Comparison of ENCODE assay signal across 23 cellular contexts in the genomic region with DNA sequence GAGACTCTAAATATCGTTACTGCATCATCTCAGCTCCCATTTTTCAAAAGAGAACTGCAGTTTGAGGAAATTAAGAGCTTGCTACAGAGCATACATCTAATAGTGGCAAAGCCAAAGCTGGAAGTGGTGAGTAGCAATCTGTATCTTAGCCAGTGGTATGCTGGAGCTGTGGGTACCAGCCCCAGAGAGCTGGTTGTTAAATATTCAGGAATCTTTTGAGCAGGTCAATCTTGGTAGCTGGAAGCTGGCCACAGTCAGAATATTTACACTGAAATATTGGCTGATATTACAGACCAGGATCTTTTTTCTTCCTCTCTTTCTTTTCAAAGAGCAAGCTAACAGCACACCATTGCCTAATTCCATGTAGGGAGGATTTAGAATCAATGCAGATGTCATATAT.
DNase-seq lines count a peak whose midpoint lies in the region; FAIRE-seq and TF ChIP-seq lines count a peak whose summit lies in the region.
"Had no signal": no experiment of that assay in that cellular context is flagged by ENCODE, and none has a peak within 500 bp of the region (broad histone marks: within the 10 kb centered on the region; RNA-seq: fewer than 3 reads in every experiment).

No MANE protein-coding gene starts in this region.

- no peak overlapping the region for H3K4me3 ChIP-seq in BLaER1
- no peak overlapping the region for H3K4me3 ChIP-seq in MG63
- H3K4me3 ChIP-seq in H1 (ENCODE audit: extremely low read depth in 1 of 4, insufficient read depth in 2 of 4, low read depth in 3 of 4, low read length in 4 of 4) = no peak overlapping the region
- H3K4me3 ChIP-seq in osteoblast (ENCODE audit: insufficient read depth, low read length) = no peak overlapping the region
- no peak overlapping the region for H3K4me3 ChIP-seq in CD4-positive, alpha-beta memory T cell (ENCODE audit: low read length in 2 of 2)
- H3K4me3 ChIP-seq: body of pancreas, GM12878 had no signal

- FAIRE-seq in H1 (lab: Jason Lieb, UNC) = no peak
- FAIRE-seq: GM12878, HTR-8/SVneo had no signal

- no peak overlapping the region for H4K8ac ChIP-seq in H1 (ENCODE audit: extremely low read depth, insufficient read depth, low read length)

- no peak for TF ChIP-seq POLR2A in H1 (IDR thresholded peaks at IDR 0.05; ENCODE audit: control extremely low read depth in 1 of 2, low read depth in 2 of 2, low read length in 2 of 2)

- H3K9me3 Mint-ChIP-seq in CD4-positive, alpha-beta memory T cell = peaks cover 0 to 2% (median 0%) of the 10 kb centered on the region in 8 donors
- H3K9me3 Mint-ChIP-seq: activated CD4-positive, alpha-beta memory T cell treated with anti-CD3 and anti-CD28 coated beads, Interleukin-2, amount 10 ng/mL, durations not matched to agents 7 days and 5 days; nephron progenitor cell had no signal

- H3K27me3 ChIP-seq in BLaER1 = no peaks in the 10 kb centered on the region
- H3K27me3 ChIP-seq in MG63 = no peaks in the 10 kb centered on the region
- H3K27me3 ChIP-seq in H1 (replicated peaks in 1 of 4; ENCODE audit: control insufficient read depth in 3 of 4, extremely low read depth in 1 of 4, insufficient read depth in 3 of 4, low read length in 3 of 4) = no peaks in the 10 kb centered on the region
- H3K27me3 ChIP-seq in osteoblast (ENCODE audit: insufficient read depth, low read length) = no peaks in the 10 kb centered on the region
- no peaks in the 10 kb centered on the region for H3K27me3 ChIP-seq in CD4-positive, alpha-beta memory T cell (ENCODE audit: insufficient read depth, low read length)
- H3K27me3 ChIP-seq: body of pancreas had no signal

- H3K4me2 ChIP-seq in BLaER1 (peak overlapping the region; percentile 63; the same call in 1 of the 2 replicates), H1 (ENCODE audit: insufficient read depth in 1 of 2, low read depth in 2 of 2, low read length in 2 of 2) (no peak overlapping the region), osteoblast (ENCODE audit: insufficient read depth, low read length) (no peak overlapping the region)

- TF ChIP-seq RAD21 in H1 (IDR thresholded peaks at IDR 0.05 in 1 of 2, conservative IDR thresholded peaks at IDR 0.05 in 1 of 2; ENCODE audit: low read depth in 2 of 2, low read length in 2 of 2) = no peak

- no peak overlapping the region for H2AK5ac ChIP-seq in H1 (ENCODE audit: low read depth, low read length)

- peaks cover 0 to 8% (median 5%) of the 10 kb centered on the region in 4 donors for H3K4me1 Mint-ChIP-seq in CD4-positive, alpha-beta memory T cell

- no peak overlapping the region for H3K18ac ChIP-seq in H1 (ENCODE audit: extremely low read depth, low read length)

- no peak overlapping the region for H3K9ac ChIP-seq in BLaER1
- no peak overlapping the region for H3K9ac ChIP-seq in H1 (replicated peaks in 1 of 4; ENCODE audit: extremely low read depth in 1 of 4, low read depth in 3 of 4, low read length in 3 of 4)

- H3K36me3 ChIP-seq in BLaER1 (no peaks in the 10 kb centered on the region), MG63 (no peaks in the 10 kb centered on the region), H1 (ENCODE audit: control insufficient read depth in 2 of 4, insufficient read depth in 4 of 4, low read length in 3 of 4) (no peaks in the 10 kb centered on the region), osteoblast (ENCODE audit: insufficient read depth, low read length) (no peaks in the 10 kb centered on the region)
- H3K36me3 ChIP-seq in CD4-positive, alpha-beta memory T cell (ENCODE audit: insufficient read depth, low read length) = no peaks in the 10 kb centered on the region

- H3K27me3 Mint-ChIP-seq in CD4-positive, alpha-beta memory T cell = peaks cover 11 to 12% of the 10 kb centered on the region in 2 donors

- peak overlapping the region; percentile 10; the same call in 1 of the 2 replicates for H2BK20ac ChIP-seq in H1 (ENCODE audit: low read length)

- POLR2A ChIA-PET in H1 (lab: Charles Lee; ENCODE audit: partially characterized antibody) = interaction anchor here (1.0 to 1.5 kb wide), 3 partner anchors 27 to 235 kb away, joined by 3 read pairs; a partner anchor contains a TSS
- POLR2A ChIA-PET in CD4-positive, alpha-beta memory T cell (lab: Charles Lee; ENCODE audit: partially characterized antibody) = no interaction called here

- no peaks in the 10 kb centered on the region for H3K36me3 Mint-ChIP-seq in CD4-positive, alpha-beta memory T cell
- H3K36me3 Mint-ChIP-seq: mesothelial cell of epicardium had no signal

- no peak for TF ChIP-seq EP300 in H1 (IDR thresholded peaks at IDR 0.05; ENCODE audit: borderline replicate concordance in 1 of 2, low read depth in 2 of 2, low read length in 2 of 2)

- H2BK5ac ChIP-seq in H1 (ENCODE audit: low read depth, low read length) = no peak overlapping the region

- no peak overlapping the region for H2BK12ac ChIP-seq in H1 (ENCODE audit: low read depth, low read length)

- H3K4me1 ChIP-seq in BLaER1 = peaks cover 59% of the 10 kb centered on the region
- peaks cover 2 to 13% (median 10%) of the 10 kb centered on the region in 4 experiments; a peak in 6 of 7 replicates for H3K4me1 ChIP-seq in H1 (replicated peaks in 1 of 4; ENCODE audit: control insufficient read depth in 3 of 4, insufficient read depth in 4 of 4, low read length in 3 of 4)
- peaks cover 72% of the 10 kb centered on the region for H3K4me1 ChIP-seq in osteoblast (ENCODE audit: insufficient read depth, low read length)
- peaks cover 6% of the 10 kb centered on the region for H3K4me1 ChIP-seq in CD4-positive, alpha-beta memory T cell (ENCODE audit: insufficient read depth, low read length)

- no peak overlapping the region for H3K14ac ChIP-seq in H1 (ENCODE audit: insufficient read length)

- no peaks in the 10 kb centered on the region for H3K79me1 ChIP-seq in H1 (ENCODE audit: low read depth, low read length)

- H2AFZ ChIP-seq in H1 (ENCODE audit: low read length) (peak overlapping the region; percentile 46; the same call in 1 of the 2 replicates), osteoblast (ENCODE audit: low read length) (no peak overlapping the region)

- no peak overlapping the region for H3K56ac ChIP-seq in H1 (replicated peaks; ENCODE audit: insufficient read length, low read depth, low read length)

- H2BK15ac ChIP-seq in H1 (ENCODE audit: low read length) = no peak overlapping the region

- CTCF ChIA-PET in H1 (lab: Charles Lee; ENCODE audit: partially characterized antibody) = interaction anchor here (0.6 to 10.4 kb wide), 13 partner anchors 10 to 466 kb away, joined by 3 to 145 read pairs (median 4); a partner anchor contains a TSS
- CTCF ChIA-PET in CD4-positive, alpha-beta memory T cell (lab: Charles Lee; ENCODE audit: partially characterized antibody) = interaction anchor here (1.4 to 1.5 kb wide), 2 partner anchors 15 to 25 kb away, joined by 3 to 4 read pairs; no protein-coding TSS in a partner anchor

- H3K9me3 ChIP-seq in BLaER1 = no peaks in the 10 kb centered on the region
- H3K9me3 ChIP-seq in MG63 = no peaks in the 10 kb centered on the region
- no peaks in the 10 kb centered on the region for H3K9me3 ChIP-seq in H1 (ENCODE audit: insufficient read depth in 2 of 2, low read depth in 1 of 2, low read length in 1 of 2)
- H3K9me3 ChIP-seq in osteoblast (ENCODE audit: low read depth, low read length) = no peaks in the 10 kb centered on the region
- no peaks in the 10 kb centered on the region for H3K9me3 ChIP-seq in CD4-positive, alpha-beta memory T cell (ENCODE audit: control insufficient read depth in 1 of 2, low read length in 2 of 2)
- H3K9me3 ChIP-seq: body of pancreas had no signal

- no peak overlapping the region for H3K23ac ChIP-seq in H1 (ENCODE audit: insufficient read length)

- no peak overlapping the region for H3K4ac ChIP-seq in H1 (replicated peaks; ENCODE audit: insufficient read length, low read depth, low read length)

- no peak overlapping the region for H3K4me3 Mint-ChIP-seq in CD4-positive, alpha-beta memory T cell
- H3K4me3 Mint-ChIP-seq: activated CD4-positive, alpha-beta memory T cell treated with anti-CD3 and anti-CD28 coated beads, Interleukin-2, amount 10 ng/mL, durations not matched to agents 7 days and 5 days; mesothelial cell of epicardium; nephron progenitor cell had no signal

- H3K27ac Mint-ChIP-seq in CD4-positive, alpha-beta memory T cell = no peak overlapping the region
- H3K27ac Mint-ChIP-seq: activated CD4-positive, alpha-beta memory T cell treated with anti-CD3 and anti-CD28 coated beads, Interleukin-2, amount 10 ng/mL, durations not matched to agents 7 days and 5 days; mesothelial cell of epicardium had no signal

- no peak overlapping the region for H2BK120ac ChIP-seq in H1 (replicated peaks; ENCODE audit: low read depth, low read length)

- 94% methylated on average over 1 of the region's 1 CpG; no CpG with 5 or more reads in 1 of the 2 experiments for WGBS in H1 (ENCODE audit: extremely low coverage in 1 of 2, insufficient coverage in 1 of 2, insufficient read length in 1 of 2, insufficient replicate concordance in 2 of 2, low coverage in 1 of 2, low lambda C conversion rate in 2 of 2, missing lambda C conversion rate in 1 of 2), 2 experiments

- intact Hi-C loops in CD4-positive, alpha-beta memory T cell (cut with micrococcal nuclease) = no loop called here

- no peak overlapping the region for H4K5ac ChIP-seq in H1 (ENCODE audit: insufficient read length, low read depth, low read length)

- H3K79me2 ChIP-seq in H1 (ENCODE audit: control insufficient read depth in 1 of 2, insufficient read depth in 2 of 2, low read length in 2 of 2) (no peaks in the 10 kb centered on the region), osteoblast (ENCODE audit: insufficient read depth, low read length) (no peaks in the 10 kb centered on the region)

- DNase-seq in MG63 = peak; percentile 43
- DNase-seq in H1 (ENCODE audit: low read depth in 1 of 2, low spot score in 2 of 2) = no peak
- no peak for DNase-seq in osteoblast (ENCODE audit: insufficient read length, low spot score, missing footprints)
- DNase-seq in KG1 (lab: John Stamatoyannopoulos, UW) = no peak
- DNase-seq in islet precursor cell = no peak
- DNase-seq in CD4-positive, alpha-beta memory T cell = no peak
- DNase-seq in NCI-H748 treated with DMSO at 0.1 percent for 48 hours (lab: John Stamatoyannopoulos, UW) = no peak
- DNase-seq: activated CD4-positive, alpha-beta memory T cell treated with anti-CD3 and anti-CD28 coated beads, Interleukin-2, amount 10 ng/mL, durations not matched to agents 7 days and 5 days; activated CD4-positive, CD25-positive, alpha-beta regulatory T cell; activated effector memory CD4-positive, alpha-beta T cell treated with Interleukin-2 at 50 U/mL for 16 hours; body of pancreas; DMS53; effector CD8-positive, alpha-beta T cell; Karpas-422; NCI-H1092 treated with DMSO at 0.1 percent for 48 hours; NCI-H2081; NCI-H446; nephron progenitor cell; stimulated activated CD4-positive, alpha-beta T cell treated with anti-CD3 and anti-CD28 coated beads, Interleukin-1b, Interleukin-23, amount 100 ng/mL, for 48 hours had no signal

- H3K23me2 ChIP-seq in H1 (ENCODE audit: low read depth, low read length) = no peaks in the 10 kb centered on the region

- H3K27ac ChIP-seq in BLaER1 (no peak overlapping the region), H1 (ENCODE audit: low read depth, low read length) (no peak overlapping the region), osteoblast (ENCODE audit: low read depth, low read length) (peak overlapping the region; percentile 99)
- H3K27ac ChIP-seq in CD4-positive, alpha-beta memory T cell (ENCODE audit: low read depth, low read length) = no peak overlapping the region

- no peaks in the 10 kb centered on the region; the same call in 1 of the 2 replicates for H4K20me1 ChIP-seq in BLaER1
- no peaks in the 10 kb centered on the region for H4K20me1 ChIP-seq in H1 (replicated peaks in 1 of 2; ENCODE audit: control insufficient read depth in 1 of 2, insufficient read depth in 2 of 2, low read length in 2 of 2)
- H4K20me1 ChIP-seq in osteoblast (ENCODE audit: insufficient read depth, low read length) = no peaks in the 10 kb centered on the region

- TF ChIP-seq CTCF in H1 (IDR thresholded peaks at IDR 0.05; ENCODE audit: control extremely low read depth in 1 of 3, insufficient read depth in 1 of 3, low read depth in 1 of 3, low read length in 3 of 3) = no peak
- no peak for TF ChIP-seq CTCF in osteoblast (IDR thresholded peaks at IDR 0.05; ENCODE audit: extremely low read depth, low read depth, low read length)

- no peak overlapping the region for H4K91ac ChIP-seq in H1 (replicated peaks; ENCODE audit: insufficient read length, low read length)
